Comparison of ENCODE assay signal across 8 cellular contexts in genomic region chr15:65054333-65055200, GRCh38. TPM values are rescaled to one million over a fixed set of nuclear protein-coding genes. Genes with fewer than 3 reads are reported as not detected.
DNase-seq lines count a peak whose midpoint lies in the region; ATAC-seq, FAIRE-seq and TF ChIP-seq lines count a peak whose summit lies in the region.

No MANE protein-coding gene starts in this region.

- FAIRE-seq in GM12891 (lab: Jason Lieb, UNC), result peak; percentile 87

- no peak overlapping the region for H3K4me3 ChIP-seq in AG04449 (ENCODE audit: low read depth, low read length)
- H3K4me3 ChIP-seq in choroid plexus epithelial cell (ENCODE audit: low read depth, low read length), result no peak overlapping the region
- no peak overlapping the region for H3K4me3 ChIP-seq in left lung

- DNase-seq in AG04449 (ENCODE audit: low read depth, low spot score), result no peak
- peak; percentile 89 for DNase-seq in GM12891 (ENCODE audit: insufficient read length, low spot score)
- peak; percentile 15 for DNase-seq in NCI-H2107 (lab: John Stamatoyannopoulos, UW)
- peak; percentile 44 for DNase-seq in activated B cell treated with CpG ODN at 0.5 μM for 24 hours
- peak; percentile 83 for DNase-seq in choroid plexus epithelial cell (ENCODE audit: low read depth)
- peak; percentile 57 to 86 for DNase-seq in left lung
- DNase-seq in stimulated activated CD4-positive, alpha-beta T cell treated with anti-CD3 and anti-CD28 coated beads, TNF-alpha, amount 100 ng/mL, for 1 hour (ENCODE audit: low read depth in 3 of 3, low spot score in 1 of 3), result peak in 2 of 3 donors; percentile 23 to 35

- intact Hi-C loops in activated B cell treated with CpG ODN at 0.5 μM for 24 hours (cut with micrococcal nuclease), result loop anchor here (1.0 to 10.0 kb wide), 6 partner anchors 21 to 331 kb away; partner anchors contain the start of gene CLPX
- intact Hi-C loops in left lung (cut with DNase I), result no loop called here

- no peak for TF ChIP-seq POLR2A in GM12891 (IDR thresholded peaks at IDR 0.05; ENCODE audit: low read depth, low read length)

- POLR2A ChIA-PET in AG04449 (lab: Yijun Ruan, JAX) (interaction anchor here (1.0 kb wide), 1 partner anchor 250 kb away, joined by 3 read pairs; the partner anchor contains the start of gene RNU5B-1), activated B cell treated with CpG ODN at 0.5 μM for 24 hours (lab: Charles Lee) (interaction anchor here (1.3 kb wide), 1 partner anchor 244 kb away, joined by 3 read pairs; no protein-coding TSS in a partner anchor)

- CTCF ChIA-PET in AG04449 (lab: Yijun Ruan, JAX) (interaction anchor here (0.9 to 8.0 kb wide), 21 partner anchors 11 to 243 kb away, joined by 3 to 338 read pairs (median 14); partner anchors contain the start of genes KBTBD13, RASL12, SLC51B and UBAP1L), activated B cell treated with CpG ODN at 0.5 μM for 24 hours (lab: Charles Lee) (interaction anchor here (1.3 to 2.4 kb wide), 4 partner anchors 12 to 331 kb away, joined by 3 to 8 read pairs (median 5); no protein-coding TSS in a partner anchor)

- H3K27ac ChIP-seq in left lung, result no peak overlapping the region

- no peaks in the 10 kb centered on the region for H3K36me3 Mint-ChIP-seq in activated B cell treated with CpG ODN at 0.5 μM for 24 hours (ENCODE audit: low read depth)

- ATAC-seq in activated B cell treated with CpG ODN at 0.5 μM for 24 hours (ENCODE audit: low read depth) (peak; percentile 61), left lung (peak; percentile 92), GM18511 (IDR thresholded peaks at IDR 0.05; ENCODE audit: unreplicated experiment) (no peak)

- H3K27ac Mint-ChIP-seq in activated B cell treated with CpG ODN at 0.5 μM for 24 hours, result no peak overlapping the region

- peaks cover 0 to 24% of the 10 kb centered on the region in 2 donors for H3K4me1 ChIP-seq in left lung

- H3K36me3 ChIP-seq in left lung, result no peaks in the 10 kb centered on the region

- no peaks in the 10 kb centered on the region for H3K27me3 ChIP-seq in left lung

- no peaks in the 10 kb centered on the region for H3K27me3 Mint-ChIP-seq in activated B cell treated with CpG ODN at 0.5 μM for 24 hours

- no peaks in the 10 kb centered on the region for H3K9me3 Mint-ChIP-seq in activated B cell treated with CpG ODN at 0.5 μM for 24 hours

- H3K4me3 Mint-ChIP-seq in activated B cell treated with CpG ODN at 0.5 μM for 24 hours, result no peak overlapping the region

- H3K4me1 Mint-ChIP-seq in activated B cell treated with CpG ODN at 0.5 μM for 24 hours, result peaks cover 12% of the 10 kb centered on the region

- H3K9me3 ChIP-seq in left lung, result no peaks in the 10 kb centered on the region

- TF ChIP-seq CTCF in AG04449 (IDR thresholded peaks at IDR 0.05; ENCODE audit: insufficient read depth, low read length, missing control alignments) (peak; percentile 97), activated B cell treated with CpG ODN at 0.5 μM for 24 hours (IDR thresholded peaks at IDR 0.05) (no peak), choroid plexus epithelial cell (conservative IDR thresholded peaks at IDR 0.05; ENCODE audit: low read depth, low read length) (peak; percentile 98), left lung (IDR thresholded peaks at IDR 0.05) (peak; percentile 67 to 83)

TF ChIP-seq in GM12891, 5 proteins besides CTCF, POLR2A, EP300 and RAD21:
- TF ChIP-seq SPI1 (IDR thresholded peaks at IDR 0.05; ENCODE audit: low read depth, low read length) (no peak), POU2F2 (IDR thresholded peaks at IDR 0.05; ENCODE audit: low read depth, low read length) (no peak), POLR2AphosphoS5 (IDR thresholded peaks at IDR 0.05; ENCODE audit: low read depth, low read length) (no peak)

RNA-seq across cellular contexts. Expression of gene SLC51B, which starts 9.4 kb away (rescaled TPM):
- not detected for polyA plus RNA-seq in GM12891 (2012; ENCODE audit: low read depth, missing spikeins)
- not detected in 2 replicates for total RNA-seq in activated B cell treated with CpG ODN at 0.5 μM for 24 hours
- total RNA-seq in left lung, result 1 to 10 TPM in 1 of 2 donors, under 1 TPM in 1; 0.39 to 2.7 TPM

RNA-seq across cellular contexts. Expression of gene RASL12, which starts 13.2 kb away (rescaled TPM):
- 0.18 TPM for polyA plus RNA-seq in GM12891 (2012; ENCODE audit: low read depth, missing spikeins)
- total RNA-seq in activated B cell treated with CpG ODN at 0.5 μM for 24 hours (not detected in 2 replicates), left lung (10 to 100 TPM; 23.8 to 24.3 TPM)

RNA-seq across cellular contexts. Expression of gene KBTBD13, which starts 22.0 kb away (rescaled TPM):
- polyA plus RNA-seq in GM12891 (2012; ENCODE audit: low read depth, missing spikeins), result 0.22 TPM
- total RNA-seq in activated B cell treated with CpG ODN at 0.5 μM for 24 hours (not detected in 2 replicates), left lung (under 1 TPM in 1 of 2 donors, not detected in 1; 0.18 TPM)

RNA-seq across cellular contexts. Expression of gene MTFMT, which starts 25.1 kb away (rescaled TPM):
- polyA plus RNA-seq in GM12891 (2012; ENCODE audit: low read depth, missing spikeins), result 8.9 TPM
- 9.8 and 13.5 TPM in 2 replicates for total RNA-seq in activated B cell treated with CpG ODN at 0.5 μM for 24 hours
- total RNA-seq in left lung, result 10 to 100 TPM; 12.7 to 14.5 TPM

Comparison
In these comparisons a context has a peak if more than half of its experiments do, and no peak if none do; other contexts are left out.
1. RNA of gene RASL12, which starts 13.2 kb away (total RNA-seq): 23.8 to 24.3 TPM in left lung; not detected in activated B cell treated with CpG ODN at 0.5 μM for 24 hours; every median in the first group is over 10 times any median in the second.